Comparison of ENCODE assay signal across 24 cellular contexts in the genomic region with DNA sequence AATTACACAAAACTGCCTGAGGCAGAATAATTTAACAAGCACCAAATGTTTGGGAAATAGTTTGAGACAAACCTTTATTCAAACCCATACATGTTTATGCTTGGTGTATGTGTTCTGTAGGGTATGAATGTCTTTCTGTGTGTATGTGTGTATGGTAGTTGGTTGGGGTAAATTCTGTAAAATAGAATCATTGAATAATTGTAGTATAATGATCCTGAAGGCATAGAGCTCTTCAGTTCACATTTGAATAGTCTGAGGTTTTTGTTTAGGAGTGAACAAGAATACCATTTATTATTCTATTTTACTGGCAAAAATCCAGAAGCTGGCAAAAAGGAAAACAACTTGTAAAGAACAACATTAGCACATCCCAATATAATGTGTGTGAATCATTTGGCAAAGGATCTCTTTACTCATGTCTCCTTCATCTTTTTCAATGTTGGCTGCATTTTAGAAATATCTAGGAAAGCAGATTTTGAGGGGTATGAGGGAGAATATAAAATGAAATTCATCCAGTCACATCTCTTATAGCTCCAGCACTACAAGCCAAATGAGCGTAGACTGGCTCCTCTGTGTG.
DNase-seq lines count a peak whose midpoint lies in the region; TF ChIP-seq lines count a peak whose summit lies in the region.
"Had no signal": no experiment of that assay in that cellular context is flagged by ENCODE, and none has a peak within 500 bp of the region (broad histone marks: within the 10 kb centered on the region; RNA-seq: fewer than 3 reads in every experiment).

No MANE protein-coding gene starts in this region.

- no peaks in the 10 kb centered on the region for H3K9me3 ChIP-seq in MG63
- H3K9me3 ChIP-seq: left ventricle myocardium inferior, mucosa of descending colon, prostate gland had no signal

- TF ChIP-seq CTCF in nephron (IDR thresholded peaks at IDR 0.05; ENCODE audit: unreplicated experiment in 3 of 3): no peak

- no peaks in the 10 kb centered on the region for H3K27me3 Mint-ChIP-seq in nephron (ENCODE audit: low read depth)
- peaks cover 0 to 6% (median 4%) of the 10 kb centered on the region in 3 donors for H3K27me3 Mint-ChIP-seq in immature natural killer cell (ENCODE audit: low read depth in 3 of 3)
- H3K27me3 Mint-ChIP-seq: stimulated activated naive CD8-positive, alpha-beta T cell treated with anti-CD3 and anti-CD28 coated beads, Interleukin-15, amount 100 ng/mL, for 72 hours had no signal

- no peaks in the 10 kb centered on the region for H3K27me3 ChIP-seq in MG63

- DNase-seq in ELR (ENCODE audit: low read depth) (peak; percentile 7), MG63 (peak; percentile 7), dermis blood vessel endothelial cell (peak; percentile 16), OCI-M1 (lab: John Stamatoyannopoulos, UW) (no peak), immature natural killer cell (no peak)
- DNase-seq in activated CD4-positive, CD25-positive, alpha-beta regulatory T cell treated with anti-CD3 and anti-CD28 coated beads, Interleukin-2, amount 50 U/mL, for 72 hours: no peak
- DNase-seq in activated CD4-positive, alpha-beta T cell treated with anti-CD3 and anti-CD28 coated beads, Interleukin-2, amount 50 U/mL, for 1 hour: no peak
- DNase-seq: activated CD4-positive, alpha-beta T cell treated with anti-CD3 and anti-CD28 coated beads for 4 hours; activated effector memory CD4-positive, alpha-beta T cell treated with Interleukin-2 at 50 U/mL for 16 hours; caudate nucleus; CD8-positive, alpha-beta memory T cell; DMS79; dorsolateral prefrontal cortex; glutamatergic neuron; left ventricle myocardium inferior; mucosa of descending colon; NCI-H1417 treated with DMSO at 0.1 percent for 48 hours; NCI-H2107; NCI-H510A; stimulated activated naive CD8-positive, alpha-beta T cell treated with anti-CD3 and anti-CD28 coated beads, Interleukin-15, amount 100 ng/mL, for 72 hours; trophoblast cell had no signal

- no peak overlapping the region for H3K4me3 ChIP-seq in MG63
- H3K4me3 ChIP-seq: left ventricle myocardium inferior, mucosa of descending colon, prostate gland had no signal

- H3K4me3 Mint-ChIP-seq in nephron (no peak overlapping the region), immature natural killer cell (no peak overlapping the region)
- H3K4me3 Mint-ChIP-seq: CD8-positive, alpha-beta memory T cell; neural crest cell; stimulated activated naive CD8-positive, alpha-beta T cell treated with anti-CD3 and anti-CD28 coated beads, Interleukin-15, amount 100 ng/mL, for 72 hours had no signal

- no peaks in the 10 kb centered on the region for H3K36me3 Mint-ChIP-seq in nephron (ENCODE audit: low read depth)
- H3K36me3 Mint-ChIP-seq in immature natural killer cell: no peaks in the 10 kb centered on the region
- H3K36me3 Mint-ChIP-seq: CD8-positive, alpha-beta memory T cell had no signal

- H3K9me3 Mint-ChIP-seq in nephron: no peaks in the 10 kb centered on the region
- no peaks in the 10 kb centered on the region for H3K9me3 Mint-ChIP-seq in immature natural killer cell
- H3K9me3 Mint-ChIP-seq: CD8-positive, alpha-beta memory T cell; stimulated activated naive CD8-positive, alpha-beta T cell treated with anti-CD3 and anti-CD28 coated beads, Interleukin-15, amount 100 ng/mL, for 72 hours had no signal

- no peaks in the 10 kb centered on the region for H3K36me3 ChIP-seq in MG63
- H3K36me3 ChIP-seq: left ventricle myocardium inferior, prostate gland had no signal

- H3K4me1 Mint-ChIP-seq in nephron (peaks cover 21% of the 10 kb centered on the region), immature natural killer cell (no peaks in the 10 kb centered on the region)
- H3K4me1 Mint-ChIP-seq: CD8-positive, alpha-beta memory T cell; stimulated activated naive CD8-positive, alpha-beta T cell treated with anti-CD3 and anti-CD28 coated beads, Interleukin-15, amount 100 ng/mL, for 72 hours had no signal

- H3K27ac Mint-ChIP-seq in nephron: peak overlapping the region in 2 of 3 experiments; percentile 26 to 41
- no peak overlapping the region for H3K27ac Mint-ChIP-seq in immature natural killer cell
- H3K27ac Mint-ChIP-seq: CD8-positive, alpha-beta memory T cell; stimulated activated naive CD8-positive, alpha-beta T cell treated with anti-CD3 and anti-CD28 coated beads, Interleukin-15, amount 100 ng/mL, for 72 hours had no signal

Comparison
In these comparisons a context has a peak if more than half of its experiments do, and no peak if none do; other contexts are left out.
1. DNase-seq: peak in ELR (single experiment), MG63 (single experiment) and dermis blood vessel endothelial cell (single experiment); none in activated CD4-positive, CD25-positive, alpha-beta regulatory T cell treated with anti-CD3 and anti-CD28 coated beads, Interleukin-2, amount 50 U/mL, for 72 hours (single experiment), OCI-M1 (single experiment), activated CD4-positive, alpha-beta T cell treated with anti-CD3 and anti-CD28 coated beads, Interleukin-2, amount 50 U/mL, for 1 hour (single experiment) and immature natural killer cell (0 of 3).
2. H3K27ac Mint-ChIP-seq: peak in nephron (2 of 3); none in immature natural killer cell (0 of 6).